In genomic region chr6:121917263-121917829, GRCh38 we compare ENCODE assay signal across 25 cellular contexts.
"Had no signal": no experiment of that assay in that cellular context is flagged by ENCODE, and none has a peak within 500 bp of the region (broad histone marks: within the 10 kb centered on the region; RNA-seq: fewer than 3 reads in every experiment).

No MANE protein-coding gene starts in this region.

- H3K27ac ChIP-seq: brain microvascular endothelial cell, cardiac muscle cell, colonic mucosa, foreskin keratinocyte, gastrocnemius medialis had no signal

- H3K4me1 Mint-ChIP-seq: activated CD4-positive, alpha-beta memory T cell treated with anti-CD3 and anti-CD28 coated beads, Interleukin-2, amount 10 ng/mL, durations not matched to agents 7 days and 5 days; activated CD4-positive, alpha-beta T cell treated with anti-CD3 and anti-CD28 coated beads, Interleukin-2, amount 10 ng/mL, durations not matched to agents 7 days and 5 days had no signal

- H3K27ac Mint-ChIP-seq: activated CD4-positive, alpha-beta memory T cell treated with anti-CD3 and anti-CD28 coated beads, Interleukin-2, amount 10 ng/mL, durations not matched to agents 7 days and 5 days; activated CD4-positive, alpha-beta T cell treated with anti-CD3 and anti-CD28 coated beads, Interleukin-2, amount 10 ng/mL, durations not matched to agents 7 days and 5 days; activated naive CD8-positive, alpha-beta T cell; activated T-cell treated with anti-CD3 and anti-CD28 coated beads, Interleukin-2, amount 50 U/mL, for 24 hours; activated T-cell treated with anti-CD3 and anti-CD28 coated beads, Interleukin-2, amount 50 U/mL, for 72 hours had no signal

- H3K36me3 Mint-ChIP-seq: activated naive CD8-positive, alpha-beta T cell had no signal

- H3K4me3 Mint-ChIP-seq: activated CD4-positive, alpha-beta memory T cell treated with anti-CD3 and anti-CD28 coated beads, Interleukin-2, amount 10 ng/mL, durations not matched to agents 7 days and 5 days; activated CD4-positive, alpha-beta T cell treated with anti-CD3 and anti-CD28 coated beads, Interleukin-2, amount 10 ng/mL, durations not matched to agents 7 days and 5 days; activated naive CD8-positive, alpha-beta T cell; activated T-cell treated with anti-CD3 and anti-CD28 coated beads, Interleukin-2, amount 50 U/mL, for 24 hours; activated T-cell treated with anti-CD3 and anti-CD28 coated beads, Interleukin-2, amount 50 U/mL, for 72 hours had no signal

- H3K4me1 ChIP-seq: colonic mucosa, foreskin keratinocyte, gastrocnemius medialis had no signal

- H3K36me3 ChIP-seq: brain microvascular endothelial cell, cardiac muscle cell, colonic mucosa, gastrocnemius medialis had no signal

- ATAC-seq: activated T-cell treated with anti-CD3 and anti-CD28 coated beads, Interleukin-2, amount 50 U/mL, for 72 hours; gastrocnemius medialis had no signal

- H3K9me3 ChIP-seq: colonic mucosa, gastrocnemius medialis had no signal

- DNase-seq: activated CD4-positive, alpha-beta memory T cell treated with anti-CD3 and anti-CD28 coated beads, Interleukin-2, amount 10 ng/mL, durations not matched to agents 7 days and 5 days; activated CD4-positive, alpha-beta T cell treated with anti-CD3 and anti-CD28 coated beads for 1 hour; activated CD4-positive, alpha-beta T cell treated with anti-CD3 and anti-CD28 coated beads for 4 hours; activated CD4-positive, alpha-beta T cell treated with anti-CD3 and anti-CD28 coated beads, Interleukin-2, amount 10 ng/mL, durations not matched to agents 7 days and 5 days; activated CD4-positive, alpha-beta T cell treated with anti-CD3 and anti-CD28 coated beads, Interleukin-2, amount 50 U/mL, for 4 hours; activated CD4-positive, CD25-positive, alpha-beta regulatory T cell; activated CD8-positive, alpha-beta memory T cell treated with anti-CD3 and anti-CD28 coated beads, Interleukin-2, amount 50 U/mL, for 48 hours; activated gamma-delta T cell treated with Interleukin-2 at 50 U/mL for 16 hours; activated naive CD4-positive, alpha-beta T cell treated with anti-CD3 and anti-CD28 coated beads, Interleukin-2, amount 50 U/mL, for 16 hours; activated naive CD4-positive, alpha-beta T cell treated with Interleukin-2 at 50 U/mL for 16 hours; activated T-cell treated with anti-CD3 and anti-CD28 coated beads for 4 hours; activated T-cell treated with anti-CD3 and anti-CD28 coated beads, Interleukin-2, amount 50 U/mL, for 24 hours; activated T-cell treated with anti-CD3 and anti-CD28 coated beads, Interleukin-2, amount 50 U/mL, for 72 hours; amniotic stem cell; anterior cingulate cortex; brain microvascular endothelial cell; central memory CD4-positive, alpha-beta T cell; cerebellar nuclear complex; colonic mucosa; effector CD8-positive, alpha-beta T cell; gastrocnemius medialis; T-helper 2 cell had no signal

- H3K9me3 Mint-ChIP-seq: activated CD4-positive, alpha-beta memory T cell treated with anti-CD3 and anti-CD28 coated beads, Interleukin-2, amount 10 ng/mL, durations not matched to agents 7 days and 5 days; activated CD4-positive, alpha-beta T cell treated with anti-CD3 and anti-CD28 coated beads, Interleukin-2, amount 10 ng/mL, durations not matched to agents 7 days and 5 days; activated T-cell treated with anti-CD3 and anti-CD28 coated beads, Interleukin-2, amount 50 U/mL, for 72 hours had no signal

- H3K4me3 ChIP-seq: cardiac muscle cell, colonic mucosa, gastrocnemius medialis had no signal

- H3K27me3 ChIP-seq: brain microvascular endothelial cell, cardiac muscle cell, colonic mucosa, foreskin keratinocyte, gastrocnemius medialis had no signal

- H3K27me3 Mint-ChIP-seq: activated CD4-positive, alpha-beta memory T cell treated with anti-CD3 and anti-CD28 coated beads, Interleukin-2, amount 10 ng/mL, durations not matched to agents 7 days and 5 days; activated CD4-positive, alpha-beta T cell treated with anti-CD3 and anti-CD28 coated beads, Interleukin-2, amount 10 ng/mL, durations not matched to agents 7 days and 5 days; activated T-cell treated with anti-CD3 and anti-CD28 coated beads, Interleukin-2, amount 50 U/mL, for 24 hours had no signal
